ENCODE assay signal across 8 cellular contexts in the genomic region with DNA sequence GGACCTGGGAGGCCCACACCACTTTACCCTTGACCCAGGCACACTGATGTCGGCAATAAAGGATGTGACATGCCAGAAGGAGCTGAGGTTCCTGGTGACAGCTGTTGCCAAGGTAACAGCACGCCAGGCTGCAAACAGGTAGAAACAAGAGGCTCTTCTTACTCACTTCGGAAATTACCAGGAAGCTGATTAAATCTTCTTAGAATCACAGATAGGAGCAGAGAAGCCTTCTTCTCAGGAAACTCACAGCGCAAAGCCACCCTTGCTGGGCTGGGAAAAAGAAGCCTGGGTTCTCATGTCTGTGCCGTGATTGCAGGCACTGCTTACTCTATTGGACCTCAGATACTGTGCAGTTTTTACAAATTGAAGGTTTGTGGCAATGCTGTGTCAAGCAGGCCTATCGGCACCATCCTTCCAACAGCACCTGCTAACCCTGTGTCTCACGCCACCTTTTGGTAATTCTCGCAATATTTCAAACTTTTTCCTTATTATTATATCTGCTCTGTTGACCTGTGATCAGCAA.
DNase-seq lines count a peak whose midpoint lies in the region; ATAC-seq and TF ChIP-seq lines count a peak whose summit lies in the region.

No MANE protein-coding gene starts in this region.

- peak; percentile 9 for TF ChIP-seq CTCF in epithelial cell of esophagus (IDR thresholded peaks at IDR 0.05; ENCODE audit: insufficient read depth, low read depth, low read length, missing control alignments)

- no peak overlapping the region for H3K4me3 ChIP-seq in epithelial cell of esophagus (ENCODE audit: low read length)

- no peak for ATAC-seq in GM18868 (IDR thresholded peaks at IDR 0.05; ENCODE audit: unreplicated experiment)
- ATAC-seq in GM21737 (IDR thresholded peaks at IDR 0.05; ENCODE audit: unreplicated experiment), result no peak
- no peak for ATAC-seq in HG03571 (IDR thresholded peaks at IDR 0.05; ENCODE audit: unreplicated experiment)

- DNase-seq in NCI-H1417 treated with DMSO at 0.1 percent for 48 hours (lab: John Stamatoyannopoulos, UW) (peak; percentile 39), epithelial cell of esophagus (ENCODE audit: low read depth) (peak; percentile 92), NCI-H1105 (lab: John Stamatoyannopoulos, UW) (no peak)
- peak; percentile 65 to 76 for DNase-seq in activated CD4-positive, alpha-beta T cell treated with anti-CD3 and anti-CD28 coated beads, Interleukin-2, amount 50 U/mL, for 4 hours
- peak; percentile 55 for DNase-seq in stimulated activated CD8-positive, alpha-beta memory T cell treated with anti-CD3 and anti-CD28 coated beads, Interleukin-12 subunit alpha, Interleukin-12 subunit beta, amount 100 ng/mL, for 1 hour (ENCODE audit: low read depth)
